9 cellular contexts compared by ENCODE assay signal in the genomic region with DNA sequence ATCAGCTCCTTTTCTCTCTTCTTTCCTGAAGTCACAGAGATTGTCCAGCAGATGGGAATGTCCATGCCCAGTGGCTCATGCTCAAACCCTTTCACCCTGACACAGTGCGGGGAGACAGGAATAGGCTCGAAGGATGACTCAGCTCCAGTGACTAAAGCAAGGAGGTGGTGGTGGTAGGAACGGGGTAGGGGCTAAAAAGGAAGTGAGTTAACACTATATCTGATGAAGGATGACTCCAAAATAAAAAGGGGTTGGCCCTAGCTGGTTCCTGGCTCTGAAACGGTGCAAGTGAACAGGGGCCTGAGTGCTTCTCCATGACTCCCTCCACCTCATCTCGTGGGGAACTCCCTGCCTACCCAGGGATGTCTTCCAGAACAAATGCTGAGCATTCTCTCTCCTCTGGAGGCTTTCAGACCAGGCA.
DNase-seq lines count a peak whose midpoint lies in the region; ATAC-seq and TF ChIP-seq lines count a peak whose summit lies in the region.
"Had no signal": no experiment of that assay in that cellular context is flagged by ENCODE, and none has a peak within 500 bp of the region (broad histone marks: within the 10 kb centered on the region; RNA-seq: fewer than 3 reads in every experiment).

No MANE protein-coding gene starts in this region.

- no peak for TF ChIP-seq POLR2A in uterus (IDR thresholded peaks at IDR 0.05)

- intact Hi-C loops in uterus (cut with DNase I; ENCODE audit: low total_unique reads): no loop called here

- DNase-seq in H4 (ENCODE audit: low spot score) (peak; percentile 78), SK-N-SH (no peak), dedifferentiated amniotic fluid mesenchymal stem cell (ENCODE audit: extremely low spot score) (peak; percentile 28), WERI-Rb-1 (no peak), COLO668 (lab: John Stamatoyannopoulos, UW; ENCODE audit: unreplicated experiment) (no peak), uterus (no peak)
- peak; percentile 72 for DNase-seq in stimulated activated CD4-positive, alpha-beta T cell treated with anti-CD3 and anti-CD28 coated beads, Interleukin-1b, Interleukin-23, amount 100 ng/mL, for 48 hours
- DNase-seq: heart right ventricle had no signal

- no peak for TF ChIP-seq CTCF in SK-N-SH (IDR thresholded peaks at IDR 0.05)
- no peak for TF ChIP-seq CTCF in WERI-Rb-1 (IDR thresholded peaks at IDR 0.05; ENCODE audit: low read depth, low read length)
- no peak for TF ChIP-seq CTCF in uterus (IDR thresholded peaks at IDR 0.05)

- 0% methylated on average over 4 of the region's 5 CpGs for WGBS in SK-N-SH (ENCODE audit: low lambda C conversion rate)

- peaks cover 16% of the 10 kb centered on the region for H3F3A ChIP-seq in SK-N-SH (replicated peaks; ENCODE audit: insufficient read depth)

- H3K27me3 ChIP-seq in SK-N-SH (ENCODE audit: insufficient read depth) (no peaks in the 10 kb centered on the region), WERI-Rb-1 (ENCODE audit: insufficient read depth, low read depth, severe bottlenecking) (no peaks in the 10 kb centered on the region), uterus (no peaks in the 10 kb centered on the region)

- H3K4me2 ChIP-seq in SK-N-SH: peak overlapping the region; percentile 26; the same call in 1 of the 2 replicates

- no peak overlapping the region for H3K4me3 ChIP-seq in SK-N-SH (ENCODE audit: low read depth in 2 of 2, low read length in 1 of 2)
- H3K4me3 ChIP-seq in WERI-Rb-1 (ENCODE audit: low read depth, low read length): no peak overlapping the region
- H3K4me3 ChIP-seq in uterus: no peak overlapping the region
- H3K4me3 ChIP-seq: heart right ventricle had no signal

- peak in 1 of 2 experiments; percentile 85; a peak in 1 of 4 replicates for TF ChIP-seq EP300 in SK-N-SH (IDR thresholded peaks at IDR 0.05; ENCODE audit: borderline replicate concordance in 1 of 2, low read depth in 1 of 2, low read length in 1 of 2)

- POLR2A ChIA-PET in SK-N-SH (lab: Yijun Ruan, JAX): no interaction called here

- H3K4me1 ChIP-seq in SK-N-SH (ENCODE audit: control insufficient read depth in 1 of 2, insufficient read depth in 2 of 2, low read depth in 1 of 2, low read length in 1 of 2) (peaks cover 0 to 15% of the 10 kb centered on the region in 2 experiments; a peak in 3 of 4 replicates), uterus (no peaks in the 10 kb centered on the region)

- H3K36me3 ChIP-seq in SK-N-SH (replicated peaks in 1 of 2; ENCODE audit: control insufficient read depth in 1 of 2, insufficient read depth in 2 of 2, low read length in 1 of 2): no peaks in the 10 kb centered on the region
- no peaks in the 10 kb centered on the region for H3K36me3 ChIP-seq in WERI-Rb-1
- H3K36me3 ChIP-seq in uterus: no peaks in the 10 kb centered on the region
- H3K36me3 ChIP-seq: heart right ventricle had no signal

- no peak for ATAC-seq in GM18858 (IDR thresholded peaks at IDR 0.05; ENCODE audit: unreplicated experiment)

- H3K79me2 ChIP-seq in SK-N-SH (ENCODE audit: insufficient read depth): no peaks in the 10 kb centered on the region

- H3K9me3 ChIP-seq in SK-N-SH (no peaks in the 10 kb centered on the region), WERI-Rb-1 (ENCODE audit: severe bottlenecking) (no peaks in the 10 kb centered on the region), uterus (no peaks in the 10 kb centered on the region)
- H3K9me3 ChIP-seq: heart right ventricle had no signal

- H3K27ac ChIP-seq in SK-N-SH (ENCODE audit: low read depth in 2 of 2, low read length in 1 of 2) (peak overlapping the region in 1 of 2 experiments; percentile 82; a peak in 2 of 4 replicates), WERI-Rb-1 (no peak overlapping the region), uterus (no peak overlapping the region)

- H2AFZ ChIP-seq in SK-N-SH (ENCODE audit: low read depth): peak overlapping the region; percentile 41; the same call in 1 of the 2 replicates

- TF ChIP-seq RAD21 in SK-N-SH (IDR thresholded peaks at IDR 0.05; ENCODE audit: low read length): no peak

- H3K9ac ChIP-seq in SK-N-SH: no peak overlapping the region

- no peaks in the 10 kb centered on the region for H3K9me2 ChIP-seq in SK-N-SH

- CTCF ChIA-PET in SK-N-SH (lab: Yijun Ruan, JAX): no interaction called here

- H4K20me1 ChIP-seq in SK-N-SH (ENCODE audit: insufficient read depth): no peaks in the 10 kb centered on the region

TF ChIP-seq in SK-N-SH, 30 proteins besides CTCF, POLR2A, EP300 and RAD21 (continues in another document):
- TF ChIP-seq SMC3 (IDR thresholded peaks at IDR 0.05; ENCODE audit: low read depth, low read length): no peak
- TF ChIP-seq, protein P1, sequence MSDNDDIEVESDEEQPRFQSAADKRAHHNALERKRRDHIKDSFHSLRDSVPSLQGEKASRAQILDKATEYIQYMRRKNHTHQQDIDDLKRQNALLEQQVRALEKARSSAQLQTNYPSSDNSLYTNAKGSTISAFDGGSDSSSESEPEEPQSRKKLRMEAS (IDR thresholded peaks at IDR 0.05; ENCODE audit: low read depth): peak; percentile 87
- TF ChIP-seq FOXJ3 (CRISPR knock-in tag; IDR thresholded peaks at IDR 0.05): no peak
- TF ChIP-seq TCF12 (IDR thresholded peaks at IDR 0.05): peak; percentile 84
- TF ChIP-seq POLR2AphosphoS5 (IDR thresholded peaks at IDR 0.05; ENCODE audit: low read depth, low read length): peak; percentile 65; the same call in 1 of the 2 replicates
- TF ChIP-seq EZH2phosphoT487 (IDR thresholded peaks at IDR 0.05; ENCODE audit: borderline replicate concordance, low read depth): no peak
- TF ChIP-seq JUND (IDR thresholded peaks at IDR 0.05): peak; percentile 95
- TF ChIP-seq RFX5 (IDR thresholded peaks at IDR 0.05; ENCODE audit: low read length): no peak
- TF ChIP-seq MEF2A (IDR thresholded peaks at IDR 0.05; ENCODE audit: borderline replicate concordance, low read depth): peak; percentile 79; the same call in 1 of the 2 replicates
- TF ChIP-seq, protein P2, sequence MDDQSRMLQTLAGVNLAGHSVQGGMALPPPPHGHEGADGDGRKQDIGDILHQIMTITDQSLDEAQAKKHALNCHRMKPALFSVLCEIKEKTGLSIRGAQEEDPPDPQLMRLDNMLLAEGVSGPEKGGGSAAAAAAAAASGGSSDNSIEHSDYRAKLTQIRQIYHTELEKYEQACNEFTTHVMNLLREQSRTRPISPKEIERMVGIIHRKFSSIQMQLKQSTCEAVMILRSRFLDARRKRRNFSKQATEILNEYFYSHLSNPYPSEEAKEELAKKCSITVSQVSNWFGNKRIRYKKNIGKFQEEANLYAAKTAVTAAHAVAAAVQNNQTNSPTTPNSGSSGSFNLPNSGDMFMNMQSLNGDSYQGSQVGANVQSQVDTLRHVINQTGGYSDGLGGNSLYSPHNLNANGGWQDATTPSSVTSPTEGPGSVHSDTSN (IDR thresholded peaks at IDR 0.05): peak; percentile 64
- no peak for TF ChIP-seq MXI1 (IDR thresholded peaks at IDR 0.05; ENCODE audit: low read depth, low read length)
- TF ChIP-seq, protein P3, sequence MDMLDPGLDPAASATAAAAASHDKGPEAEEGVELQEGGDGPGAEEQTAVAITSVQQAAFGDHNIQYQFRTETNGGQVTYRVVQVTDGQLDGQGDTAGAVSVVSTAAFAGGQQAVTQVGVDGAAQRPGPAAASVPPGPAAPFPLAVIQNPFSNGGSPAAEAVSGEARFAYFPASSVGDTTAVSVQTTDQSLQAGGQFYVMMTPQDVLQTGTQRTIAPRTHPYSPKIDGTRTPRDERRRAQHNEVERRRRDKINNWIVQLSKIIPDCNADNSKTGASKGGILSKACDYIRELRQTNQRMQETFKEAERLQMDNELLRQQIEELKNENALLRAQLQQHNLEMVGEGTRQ (IDR thresholded peaks at IDR 0.05; ENCODE audit: borderline replicate concordance, low read depth, low read length): no peak
- no peak for TF ChIP-seq YY1 (IDR thresholded peaks at IDR 0.05; ENCODE audit: low read depth)
- no peak; the same call in 1 of the 2 replicates for TF ChIP-seq TAF1 (IDR thresholded peaks at IDR 0.05; ENCODE audit: borderline replicate concordance, low read depth, low read length)
- no peak for TF ChIP-seq RCOR1 (IDR thresholded peaks at IDR 0.05; ENCODE audit: low read length)
- peak; percentile 71; the same call in 1 of the 2 replicates for TF ChIP-seq TEAD4 (IDR thresholded peaks at IDR 0.05; ENCODE audit: borderline replicate concordance, insufficient read depth)
- TF ChIP-seq GABPA (IDR thresholded peaks at IDR 0.05; ENCODE audit: low read depth): no peak
- peak; percentile 64; the same call in 1 of the 2 replicates for TF ChIP-seq NFIC (IDR thresholded peaks at IDR 0.05; ENCODE audit: borderline replicate concordance)
- TF ChIP-seq, protein P4, sequence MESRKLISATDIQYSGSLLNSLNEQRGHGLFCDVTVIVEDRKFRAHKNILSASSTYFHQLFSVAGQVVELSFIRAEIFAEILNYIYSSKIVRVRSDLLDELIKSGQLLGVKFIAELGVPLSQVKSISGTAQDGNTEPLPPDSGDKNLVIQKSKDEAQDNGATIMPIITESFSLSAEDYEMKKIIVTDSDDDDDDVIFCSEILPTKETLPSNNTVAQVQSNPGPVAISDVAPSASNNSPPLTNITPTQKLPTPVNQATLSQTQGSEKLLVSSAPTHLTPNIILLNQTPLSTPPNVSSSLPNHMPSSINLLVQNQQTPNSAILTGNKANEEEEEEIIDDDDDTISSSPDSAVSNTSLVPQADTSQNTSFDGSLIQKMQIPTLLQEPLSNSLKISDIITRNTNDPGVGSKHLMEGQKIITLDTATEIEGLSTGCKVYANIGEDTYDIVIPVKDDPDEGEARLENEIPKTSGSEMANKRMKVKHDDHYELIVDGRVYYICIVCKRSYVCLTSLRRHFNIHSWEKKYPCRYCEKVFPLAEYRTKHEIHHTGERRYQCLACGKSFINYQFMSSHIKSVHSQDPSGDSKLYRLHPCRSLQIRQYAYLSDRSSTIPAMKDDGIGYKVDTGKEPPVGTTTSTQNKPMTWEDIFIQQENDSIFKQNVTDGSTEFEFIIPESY (IDR thresholded peaks at IDR 0.05; ENCODE audit: borderline replicate concordance, low read depth): 0 out of 2 replicates have a peak, but pooled peaks have one; percentile 58
- no peak for TF ChIP-seq FOXM1 (IDR thresholded peaks at IDR 0.05; ENCODE audit: low read depth)
- TF ChIP-seq NRF1 (IDR thresholded peaks at IDR 0.05; ENCODE audit: low read depth, low read length): no peak
- TF ChIP-seq ELF1 (IDR thresholded peaks at IDR 0.05): peak; percentile 33; the same call in 1 of the 2 replicates
- TF ChIP-seq, protein P5, sequence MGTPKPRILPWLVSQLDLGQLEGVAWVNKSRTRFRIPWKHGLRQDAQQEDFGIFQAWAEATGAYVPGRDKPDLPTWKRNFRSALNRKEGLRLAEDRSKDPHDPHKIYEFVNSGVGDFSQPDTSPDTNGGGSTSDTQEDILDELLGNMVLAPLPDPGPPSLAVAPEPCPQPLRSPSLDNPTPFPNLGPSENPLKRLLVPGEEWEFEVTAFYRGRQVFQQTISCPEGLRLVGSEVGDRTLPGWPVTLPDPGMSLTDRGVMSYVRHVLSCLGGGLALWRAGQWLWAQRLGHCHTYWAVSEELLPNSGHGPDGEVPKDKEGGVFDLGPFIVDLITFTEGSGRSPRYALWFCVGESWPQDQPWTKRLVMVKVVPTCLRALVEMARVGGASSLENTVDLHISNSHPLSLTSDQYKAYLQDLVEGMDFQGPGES (IDR thresholded peaks at IDR 0.05; ENCODE audit: low read depth, low read length): no peak

Comparison
In these comparisons a context has a peak if more than half of its experiments do, and no peak if none do; other contexts are left out.
1. DNase-seq: peak in H4 (single experiment), dedifferentiated amniotic fluid mesenchymal stem cell (single experiment) and stimulated activated CD4-positive, alpha-beta T cell treated with anti-CD3 and anti-CD28 coated beads, Interleukin-1b, Interleukin-23, amount 100 ng/mL, for 48 hours (single experiment); none in SK-N-SH (single experiment), WERI-Rb-1 (single experiment), COLO668 (single experiment) and uterus (0 of 2).